ENCODE assay signal across 1 cellular context in the genomic region with DNA sequence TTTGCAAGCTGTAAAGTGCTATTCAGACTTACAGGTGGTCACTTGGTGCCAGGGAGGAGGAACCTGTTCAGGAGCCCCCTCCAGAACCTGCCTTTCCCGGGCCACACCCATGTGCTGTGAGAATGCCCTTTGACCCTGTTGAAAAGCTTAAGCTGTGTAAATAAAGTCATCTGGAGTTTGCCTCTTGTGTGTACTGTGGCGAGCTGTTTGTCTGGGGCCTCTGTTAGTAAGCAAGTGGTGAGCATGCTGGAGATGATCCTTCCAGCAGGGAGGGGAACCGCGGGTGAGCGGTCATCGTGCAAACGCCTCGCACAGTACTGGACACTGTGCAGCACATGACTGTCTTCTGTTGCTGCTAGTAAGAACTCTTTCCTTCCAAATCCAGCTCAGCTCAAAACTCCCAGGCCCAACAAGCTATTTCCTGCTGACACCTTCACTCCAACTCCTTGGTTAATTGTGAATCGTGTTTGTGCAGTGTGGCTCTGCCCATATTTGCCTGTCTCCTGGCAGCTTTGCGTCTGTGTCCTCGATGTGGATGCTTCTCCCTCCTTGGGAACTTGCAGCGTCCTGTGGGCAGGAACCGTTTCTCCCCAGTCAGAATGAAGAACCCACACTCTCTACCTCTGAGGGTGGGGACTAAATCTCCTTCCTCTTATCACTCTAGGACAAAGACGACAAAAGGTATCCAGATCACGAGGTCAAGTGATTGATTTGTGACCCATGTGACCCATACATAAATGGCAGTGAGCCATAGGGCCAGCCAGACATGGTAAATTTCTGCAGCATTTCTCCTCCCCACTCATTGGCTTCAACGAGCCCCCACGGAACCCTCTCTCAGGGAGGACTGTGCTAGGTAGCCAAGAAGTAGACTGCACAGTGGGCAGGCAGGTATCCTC.
TF ChIP-seq lines count a peak whose summit lies in the region.

No MANE protein-coding gene starts in this region.

TF ChIP-seq in HepG2, 621 proteins besides CTCF, POLR2A, EP300 and RAD21 (continued from another document):
- TF ChIP-seq, protein P1, sequence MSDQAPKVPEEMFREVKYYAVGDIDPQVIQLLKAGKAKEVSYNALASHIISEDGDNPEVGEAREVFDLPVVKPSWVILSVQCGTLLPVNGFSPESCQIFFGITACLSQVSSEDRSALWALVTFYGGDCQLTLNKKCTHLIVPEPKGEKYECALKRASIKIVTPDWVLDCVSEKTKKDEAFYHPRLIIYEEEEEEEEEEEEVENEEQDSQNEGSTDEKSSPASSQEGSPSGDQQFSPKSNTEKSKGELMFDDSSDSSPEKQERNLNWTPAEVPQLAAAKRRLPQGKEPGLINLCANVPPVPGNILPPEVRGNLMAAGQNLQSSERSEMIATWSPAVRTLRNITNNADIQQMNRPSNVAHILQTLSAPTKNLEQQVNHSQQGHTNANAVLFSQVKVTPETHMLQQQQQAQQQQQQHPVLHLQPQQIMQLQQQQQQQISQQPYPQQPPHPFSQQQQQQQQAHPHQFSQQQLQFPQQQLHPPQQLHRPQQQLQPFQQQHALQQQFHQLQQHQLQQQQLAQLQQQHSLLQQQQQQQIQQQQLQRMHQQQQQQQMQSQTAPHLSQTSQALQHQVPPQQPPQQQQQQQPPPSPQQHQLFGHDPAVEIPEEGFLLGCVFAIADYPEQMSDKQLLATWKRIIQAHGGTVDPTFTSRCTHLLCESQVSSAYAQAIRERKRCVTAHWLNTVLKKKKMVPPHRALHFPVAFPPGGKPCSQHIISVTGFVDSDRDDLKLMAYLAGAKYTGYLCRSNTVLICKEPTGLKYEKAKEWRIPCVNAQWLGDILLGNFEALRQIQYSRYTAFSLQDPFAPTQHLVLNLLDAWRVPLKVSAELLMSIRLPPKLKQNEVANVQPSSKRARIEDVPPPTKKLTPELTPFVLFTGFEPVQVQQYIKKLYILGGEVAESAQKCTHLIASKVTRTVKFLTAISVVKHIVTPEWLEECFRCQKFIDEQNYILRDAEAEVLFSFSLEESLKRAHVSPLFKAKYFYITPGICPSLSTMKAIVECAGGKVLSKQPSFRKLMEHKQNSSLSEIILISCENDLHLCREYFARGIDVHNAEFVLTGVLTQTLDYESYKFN (CRISPR knock-in tag; conservative IDR thresholded peaks at IDR 0.05): peak; percentile 64
- TF ChIP-seq, protein P2, sequence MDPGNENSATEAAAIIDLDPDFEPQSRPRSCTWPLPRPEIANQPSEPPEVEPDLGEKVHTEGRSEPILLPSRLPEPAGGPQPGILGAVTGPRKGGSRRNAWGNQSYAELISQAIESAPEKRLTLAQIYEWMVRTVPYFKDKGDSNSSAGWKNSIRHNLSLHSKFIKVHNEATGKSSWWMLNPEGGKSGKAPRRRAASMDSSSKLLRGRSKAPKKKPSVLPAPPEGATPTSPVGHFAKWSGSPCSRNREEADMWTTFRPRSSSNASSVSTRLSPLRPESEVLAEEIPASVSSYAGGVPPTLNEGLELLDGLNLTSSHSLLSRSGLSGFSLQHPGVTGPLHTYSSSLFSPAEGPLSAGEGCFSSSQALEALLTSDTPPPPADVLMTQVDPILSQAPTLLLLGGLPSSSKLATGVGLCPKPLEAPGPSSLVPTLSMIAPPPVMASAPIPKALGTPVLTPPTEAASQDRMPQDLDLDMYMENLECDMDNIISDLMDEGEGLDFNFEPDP (CRISPR knock-in tag; conservative IDR thresholded peaks at IDR 0.05): 0 out of 2 replicates have a peak, but pooled peaks have one; percentile 82
- TF ChIP-seq CCAR2 (optimal IDR thresholded peaks at IDR 0.05; ENCODE audit: low read depth, low read length) (no peak), ZNF883 (CRISPR knock-in tag; IDR thresholded peaks at IDR 0.05; ENCODE audit: not compliant biosample characterization) (peak; percentile 15), ZNF101 (CRISPR knock-in tag; IDR thresholded peaks at IDR 0.05; ENCODE audit: borderline replicate concordance, low read depth) (no peak)
